In the genomic region with DNA sequence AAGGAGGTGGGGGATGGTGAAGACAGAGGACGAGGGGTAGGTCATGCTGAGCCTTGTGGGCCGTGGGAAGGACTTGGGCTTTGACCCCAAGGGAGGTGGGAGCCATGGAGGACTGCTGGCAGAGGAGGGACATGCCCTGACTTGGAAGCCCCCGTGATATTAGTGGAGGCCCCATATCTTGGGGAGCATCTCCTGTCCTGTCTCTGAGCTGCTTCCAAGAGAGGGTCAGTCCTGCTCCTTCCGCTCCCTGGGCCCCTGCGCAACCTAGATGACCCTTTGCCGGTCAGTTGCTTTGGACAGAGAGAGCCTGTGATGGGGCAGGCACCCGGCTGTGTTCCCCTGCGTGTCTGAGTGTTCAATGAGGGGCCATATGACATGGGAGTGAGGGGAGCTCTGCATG, we compare ENCODE assay signal across 13 cellular contexts. TPM values are rescaled to one million over a fixed set of nuclear protein-coding genes. Genes with fewer than 3 reads are reported as not detected.
DNase-seq lines count a peak whose midpoint lies in the region; FAIRE-seq and TF ChIP-seq lines count a peak whose summit lies in the region.
"Had no signal": no experiment of that assay in that cellular context is flagged by ENCODE, and none has a peak within 500 bp of the region (broad histone marks: within the 10 kb centered on the region; RNA-seq: fewer than 3 reads in every experiment).

No MANE protein-coding gene starts in this region.

- peaks cover 41% of the 10 kb centered on the region for H3F3A ChIP-seq in neural progenitor cell (ENCODE audit: low read depth)

- peak overlapping the region; percentile 69 for H3K4me2 ChIP-seq in neural progenitor cell

- peaks cover 30% of the 10 kb centered on the region for H4K20me1 ChIP-seq in neural progenitor cell (ENCODE audit: low read depth)

- peaks cover 3% of the 10 kb centered on the region for H3K9me3 Mint-ChIP-seq in neural progenitor cell
- H3K9me3 Mint-ChIP-seq: activated B cell treated with CpG ODN at 0.5 μM for 24 hours had no signal

- POLR2A ChIA-PET in RWPE1 (lab: Yijun Ruan, JAX; ENCODE audit: low non-redundant PET), result no interaction called here

- H3K27me3 ChIP-seq in endocrine pancreas (ENCODE audit: control insufficient read depth, insufficient read depth, low read length) (no peaks in the 10 kb centered on the region), neural progenitor cell (peaks cover 85% of the 10 kb centered on the region), thyroid gland (no peaks in the 10 kb centered on the region)
- H3K27me3 ChIP-seq: SJSA1 had no signal

- H3K4me1 Mint-ChIP-seq in neural progenitor cell, result peaks cover 37% of the 10 kb centered on the region

- TF ChIP-seq CTCF in RWPE1 (conservative IDR thresholded peaks at IDR 0.05; ENCODE audit: low read depth) (no peak), neural progenitor cell (IDR thresholded peaks at IDR 0.05) (no peak), thyroid gland (IDR thresholded peaks at IDR 0.05) (no peak)

- no peak overlapping the region for H2AFZ ChIP-seq in neural progenitor cell (replicated peaks)

- DNase-seq in RWPE1 (ENCODE audit: low spot score) (no peak), neural progenitor cell (ENCODE audit: low spot score) (no peak), thyroid gland (no peak), GM19239 (ENCODE audit: insufficient read length, low spot score) (no peak), NCI-H345 treated with DMSO at 0.1 percent for 48 hours (lab: John Stamatoyannopoulos, UW; ENCODE audit: unreplicated experiment) (no peak), NCI-H146 treated with DMSO at 0.1 percent for 48 hours (lab: John Stamatoyannopoulos, UW; ENCODE audit: unreplicated experiment) (no peak), NCI-H2029 (lab: John Stamatoyannopoulos, UW) (no peak)
- DNase-seq: activated B cell treated with CpG ODN at 0.5 μM for 24 hours; activated T-cell treated with anti-CD3 and anti-CD28 coated beads for 4 hours; effector CD8-positive, alpha-beta T cell; NCI-H748 treated with DMSO at 0.1 percent for 48 hours had no signal

- H3K27me3 Mint-ChIP-seq in neural progenitor cell (ENCODE audit: insufficient read depth, low read depth), result peaks cover 60% of the 10 kb centered on the region

- WGBS in thyroid gland, 2 donors, result 36 to 40% methylated on average over 8 of the region's 8 CpGs

- H3K9ac ChIP-seq in endocrine pancreas (ENCODE audit: control insufficient read depth, insufficient read depth, low read length) (peak overlapping the region; percentile 14), neural progenitor cell (no peak overlapping the region)

- H3K4me3 Mint-ChIP-seq in neural progenitor cell, result no peak overlapping the region

- no peak for TF ChIP-seq POLR2A in thyroid gland (IDR thresholded peaks at IDR 0.05)

- no peaks in the 10 kb centered on the region for H3K36me3 Mint-ChIP-seq in neural progenitor cell

- no peaks in the 10 kb centered on the region for H3K36me3 ChIP-seq in endocrine pancreas (ENCODE audit: control insufficient read depth, insufficient read depth, low read length)
- H3K36me3 ChIP-seq in neural progenitor cell, result no peaks in the 10 kb centered on the region
- H3K36me3 ChIP-seq in thyroid gland, result no peaks in the 10 kb centered on the region
- H3K36me3 ChIP-seq: SJSA1 had no signal

- H3K27ac ChIP-seq in RWPE1 (peak overlapping the region; percentile 100), neural progenitor cell (no peak overlapping the region), thyroid gland (peak overlapping the region; percentile 72 to 86 (median 76))
- H3K27ac ChIP-seq: SJSA1 had no signal

- no peaks in the 10 kb centered on the region for H3K79me2 ChIP-seq in neural progenitor cell (ENCODE audit: low read depth)

- H3K4me1 ChIP-seq in endocrine pancreas (ENCODE audit: control insufficient read depth, insufficient read depth, low read length) (no peaks in the 10 kb centered on the region), neural progenitor cell (peaks cover 27% of the 10 kb centered on the region), thyroid gland (peaks cover 40 to 44% of the 10 kb centered on the region in 2 donors)

- no peaks in the 10 kb centered on the region for H3K9me3 ChIP-seq in endocrine pancreas (ENCODE audit: control insufficient read depth, low read length)
- no peaks in the 10 kb centered on the region for H3K9me3 ChIP-seq in neural progenitor cell (ENCODE audit: low read depth)
- H3K9me3 ChIP-seq in thyroid gland, result no peaks in the 10 kb centered on the region
- H3K9me3 ChIP-seq: SJSA1 had no signal

- H3K27ac Mint-ChIP-seq in neural progenitor cell, result no peak overlapping the region
- H3K27ac Mint-ChIP-seq: activated B cell treated with CpG ODN at 0.5 μM for 24 hours had no signal

- H3K4me3 ChIP-seq in endocrine pancreas (ENCODE audit: control insufficient read depth, insufficient read depth, low read length) (no peak overlapping the region), neural progenitor cell (no peak overlapping the region), thyroid gland (replicated peaks in 1 of 3) (no peak overlapping the region)
- H3K4me3 ChIP-seq: SJSA1 had no signal

- FAIRE-seq in GM19239 (lab: Jason Lieb, UNC), result no peak

- intact Hi-C loops in thyroid gland (cut with DNase I), result no loop called here

- CTCF ChIA-PET in RWPE1 (lab: Yijun Ruan, JAX), result no interaction called here

RNA-seq across cellular contexts. Expression of gene TLE6, which starts 5.2 kb away (rescaled TPM):
- total RNA-seq in neural progenitor cell (ENCODE audit: low replicate concordance) (0.22 and 1.8 TPM in 2 replicates), thyroid gland (10 to 100 TPM in 3 of 4 donors, 1 to 10 TPM in 1; 2.4 to 20.7 (median 11.6) TPM)

RNA-seq across cellular contexts. Expression of gene ZNF77, which starts 37.8 kb away (rescaled TPM):
- 6.2 and 6.5 TPM in 2 replicates for total RNA-seq in neural progenitor cell (ENCODE audit: low replicate concordance)
- 1 to 10 TPM; 5.1 to 7.0 (median 6.2) TPM for total RNA-seq in thyroid gland

RNA-seq across cellular contexts. Expression of gene TLE2, which starts 46.5 kb away (rescaled TPM):
- 1.1 TPM in 1 of 2 replicates, not detected in the other for total RNA-seq in neural progenitor cell (ENCODE audit: low replicate concordance)
- total RNA-seq in thyroid gland, result 100 to 1,000 TPM in 1 of 4 donors, 10 to 100 TPM in 3; 81.3 to 114 (median 90.3) TPM

Comparison
In these comparisons a context has a peak if more than half of its experiments do, and no peak if none do; other contexts are left out.
1. RNA of gene TLE2, which starts 46.5 kb away (total RNA-seq): 81.3 to 114 TPM in thyroid gland; 1.1 TPM in neural progenitor cell; every median in the first group is over 10 times any median in the second.